In the genomic region with DNA sequence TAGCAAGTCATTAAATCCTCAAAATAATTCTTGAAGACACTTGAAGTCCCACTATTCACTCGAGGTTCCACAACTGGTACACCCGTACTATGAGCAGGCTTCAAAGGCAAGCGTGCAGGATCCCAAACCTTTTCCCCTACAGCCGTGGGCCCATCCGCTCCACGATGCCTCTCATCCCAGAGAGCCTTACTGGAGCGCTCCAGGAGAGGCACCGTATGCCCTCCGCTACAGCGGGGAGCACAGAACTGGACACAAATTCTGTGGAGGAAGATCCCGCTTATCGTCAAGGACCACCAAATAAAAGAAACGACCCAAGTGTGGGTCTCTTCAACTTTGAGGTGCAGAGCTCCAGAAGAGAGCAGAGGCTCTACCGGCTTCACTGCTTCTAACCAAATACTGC, we compare ENCODE assay signal across 1 cellular context.
TF ChIP-seq lines count a peak whose summit lies in the region.

No MANE protein-coding gene starts in this region.

TF ChIP-seq in liver, 16 proteins besides CTCF, POLR2A, EP300 and RAD21 (continued from another document):
- TF ChIP-seq, protein P1, sequence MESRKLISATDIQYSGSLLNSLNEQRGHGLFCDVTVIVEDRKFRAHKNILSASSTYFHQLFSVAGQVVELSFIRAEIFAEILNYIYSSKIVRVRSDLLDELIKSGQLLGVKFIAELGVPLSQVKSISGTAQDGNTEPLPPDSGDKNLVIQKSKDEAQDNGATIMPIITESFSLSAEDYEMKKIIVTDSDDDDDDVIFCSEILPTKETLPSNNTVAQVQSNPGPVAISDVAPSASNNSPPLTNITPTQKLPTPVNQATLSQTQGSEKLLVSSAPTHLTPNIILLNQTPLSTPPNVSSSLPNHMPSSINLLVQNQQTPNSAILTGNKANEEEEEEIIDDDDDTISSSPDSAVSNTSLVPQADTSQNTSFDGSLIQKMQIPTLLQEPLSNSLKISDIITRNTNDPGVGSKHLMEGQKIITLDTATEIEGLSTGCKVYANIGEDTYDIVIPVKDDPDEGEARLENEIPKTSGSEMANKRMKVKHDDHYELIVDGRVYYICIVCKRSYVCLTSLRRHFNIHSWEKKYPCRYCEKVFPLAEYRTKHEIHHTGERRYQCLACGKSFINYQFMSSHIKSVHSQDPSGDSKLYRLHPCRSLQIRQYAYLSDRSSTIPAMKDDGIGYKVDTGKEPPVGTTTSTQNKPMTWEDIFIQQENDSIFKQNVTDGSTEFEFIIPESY (IDR thresholded peaks at IDR 0.05) = no peak
- TF ChIP-seq GABPA (IDR thresholded peaks at IDR 0.05 in 1 of 2, conservative IDR thresholded peaks at IDR 0.05 in 1 of 2) = no peak
- no peak for TF ChIP-seq TAF1 (conservative IDR thresholded peaks at IDR 0.05)
